Comparison of ENCODE assay signal across 1 cellular context in genomic region chr10:62046522-62047239, GRCh38.
TF ChIP-seq lines count a peak whose summit lies in the region.

No MANE protein-coding gene starts in this region.

TF ChIP-seq in HEK293, 187 proteins besides CTCF, POLR2A, EP300 and RAD21 (continued from another document and continues in another):
- TF ChIP-seq SALL2 (tag by site-specific recombination; IDR thresholded peaks at IDR 0.05; ENCODE audit: borderline replicate concordance): no peak
- TF ChIP-seq ZNF266 (tag by site-specific recombination; IDR thresholded peaks at IDR 0.05; ENCODE audit: low read depth): no peak
- no peak for TF ChIP-seq ZNF529 (tag by site-specific recombination; IDR thresholded peaks at IDR 0.05; ENCODE audit: insufficient replicate concordance)
- TF ChIP-seq ZNF791 (tag by site-specific recombination; IDR thresholded peaks at IDR 0.05): no peak
- no peak for TF ChIP-seq ZNF341 (tag by site-specific recombination; IDR thresholded peaks at IDR 0.05; ENCODE audit: low read depth)
- TF ChIP-seq ZNF132 (tag by site-specific recombination; IDR thresholded peaks at IDR 0.05; ENCODE audit: borderline replicate concordance): no peak
- no peak for TF ChIP-seq ZNF544 (tag by site-specific recombination; IDR thresholded peaks at IDR 0.05)
- TF ChIP-seq PBX3 (CRISPR knock-in tag; IDR thresholded peaks at IDR 0.05): no peak
- TF ChIP-seq KLF9 (tag by site-specific recombination; IDR thresholded peaks at IDR 0.05; ENCODE audit: low read depth): no peak
- no peak for TF ChIP-seq ZNF585B (tag by site-specific recombination; IDR thresholded peaks at IDR 0.05)
- no peak for TF ChIP-seq ZNF837 (tag by site-specific recombination; IDR thresholded peaks at IDR 0.05)
- no peak for TF ChIP-seq ZBTB6 (tag by site-specific recombination; IDR thresholded peaks at IDR 0.05)
- peak; percentile 84 for TF ChIP-seq GLIS2 (tag by site-specific recombination; IDR thresholded peaks at IDR 0.05)
- TF ChIP-seq ZNF398 (tag by site-specific recombination; IDR thresholded peaks at IDR 0.05): peak; percentile 58
- TF ChIP-seq ZNF18 (tag by site-specific recombination; IDR thresholded peaks at IDR 0.05): 0 out of 2 replicates have a peak, but pooled peaks have one; percentile 67
- peak; percentile 87 for TF ChIP-seq ZIC2 (tag by site-specific recombination; IDR thresholded peaks at IDR 0.05)
- no peak for TF ChIP-seq ZNF514 (tag by site-specific recombination; IDR thresholded peaks at IDR 0.05)
- no peak for TF ChIP-seq ZNF626 (tag by site-specific recombination; IDR thresholded peaks at IDR 0.05)
- 0 out of 2 replicates have a peak, but pooled peaks have one; percentile 16 for TF ChIP-seq GFI1B (tag by site-specific recombination; IDR thresholded peaks at IDR 0.05)
- no peak for TF ChIP-seq ZNF19 (tag by site-specific recombination; IDR thresholded peaks at IDR 0.05; ENCODE audit: low read depth)
- no peak for TF ChIP-seq ZNF48 (tag by site-specific recombination; IDR thresholded peaks at IDR 0.05)
- 0 out of 2 replicates have a peak, but pooled peaks have one; percentile 13 for TF ChIP-seq REST (tag by site-specific recombination; IDR thresholded peaks at IDR 0.05)
- no peak for TF ChIP-seq SCRT1 (tag by site-specific recombination; IDR thresholded peaks at IDR 0.05; ENCODE audit: borderline replicate concordance)
- TF ChIP-seq ZNF394 (tag by site-specific recombination; IDR thresholded peaks at IDR 0.05; ENCODE audit: borderline replicate concordance): peak; percentile 95
- TF ChIP-seq YY1 (tag by site-specific recombination; IDR thresholded peaks at IDR 0.05): peak; percentile 49; the same call in 1 of the 2 replicates
- no peak for TF ChIP-seq ZBTB49 (tag by site-specific recombination; IDR thresholded peaks at IDR 0.05; ENCODE audit: low read depth)
- TF ChIP-seq ZNF701 (tag by site-specific recombination; IDR thresholded peaks at IDR 0.05): no peak
- no peak for TF ChIP-seq ATF2 (tag by site-specific recombination; IDR thresholded peaks at IDR 0.05; ENCODE audit: low read depth)
- peak; percentile 67; the same call in 1 of the 2 replicates for TF ChIP-seq ZBTB48 (tag by site-specific recombination; IDR thresholded peaks at IDR 0.05)
- no peak for TF ChIP-seq ZBTB21 (tag by site-specific recombination; IDR thresholded peaks at IDR 0.05)
- TF ChIP-seq PRDM10 (tag by site-specific recombination; IDR thresholded peaks at IDR 0.05): peak; percentile 52; the same call in 1 of the 2 replicates
- TF ChIP-seq BCL11A (tag by site-specific recombination; IDR thresholded peaks at IDR 0.05; ENCODE audit: low read depth): no peak
- no peak for TF ChIP-seq ZNF677 (tag by site-specific recombination; IDR thresholded peaks at IDR 0.05)
- TF ChIP-seq INSM2 (tag by site-specific recombination; IDR thresholded peaks at IDR 0.05): 0 out of 2 replicates have a peak, but pooled peaks have one; percentile 28
- peak; percentile 41; the same call in 1 of the 2 replicates for TF ChIP-seq ZSCAN5A (tag by site-specific recombination; IDR thresholded peaks at IDR 0.05)
- no peak for TF ChIP-seq ZNF16 (tag by site-specific recombination; IDR thresholded peaks at IDR 0.05; ENCODE audit: low read depth)
- TF ChIP-seq ZNF223 (tag by site-specific recombination; IDR thresholded peaks at IDR 0.05): no peak
